ENCODE assay signal across 9 cellular contexts in the genomic region with DNA sequence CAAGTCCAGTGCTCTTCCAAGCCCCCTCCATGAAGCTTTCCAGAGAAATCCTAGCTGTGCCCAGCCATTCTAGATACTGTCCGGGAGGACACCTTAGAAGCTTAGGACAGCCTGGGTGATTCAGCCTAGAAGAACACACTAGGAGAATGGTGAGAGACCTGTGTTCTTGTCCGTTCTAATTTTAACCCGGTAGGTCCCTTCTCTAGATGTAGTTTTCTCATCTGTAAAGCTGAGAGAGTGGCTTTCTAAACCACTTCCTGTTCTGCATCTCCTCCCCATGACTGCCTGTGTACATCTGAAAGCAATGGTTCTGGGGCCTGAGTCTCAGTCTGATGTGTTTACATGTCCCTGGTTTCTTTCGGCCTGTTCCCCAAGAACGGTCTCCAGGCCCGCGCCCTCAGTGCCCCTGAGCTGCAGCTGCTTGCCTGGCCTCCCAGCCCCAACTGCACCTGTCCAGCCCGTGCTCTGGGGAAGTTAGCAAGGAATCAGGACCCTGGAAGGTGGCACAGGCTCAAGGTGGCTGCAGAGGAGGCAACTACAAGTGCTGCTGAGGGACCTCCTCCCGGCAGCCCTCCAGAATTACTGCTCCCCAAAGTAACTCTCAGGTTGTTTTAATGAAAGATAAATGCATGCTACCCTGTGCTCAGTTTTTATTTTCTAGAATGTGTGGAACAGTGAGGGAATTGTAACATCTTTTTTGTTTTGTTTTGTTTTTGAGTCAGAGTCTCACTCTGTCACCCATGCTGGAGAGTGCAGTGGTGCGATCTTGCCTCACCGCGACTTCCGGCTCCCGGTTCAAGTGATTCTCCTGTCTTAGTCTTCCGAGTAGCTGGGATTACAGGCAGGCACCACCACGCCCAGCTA.
DNase-seq lines count a peak whose midpoint lies in the region; ATAC-seq and TF ChIP-seq lines count a peak whose summit lies in the region.
"Had no signal": no experiment of that assay in that cellular context is flagged by ENCODE, and none has a peak within 500 bp of the region (broad histone marks: within the 10 kb centered on the region; RNA-seq: fewer than 3 reads in every experiment).

No MANE protein-coding gene starts in this region.

- intact Hi-C loops in mammary epithelial cell (cut with micrococcal nuclease): loop anchor here (5.0 to 10.0 kb wide), 2 partner anchors 130 to 368 kb away; no protein-coding TSS in a partner anchor

- peak overlapping the region; percentile 47 for H3K27ac ChIP-seq in urinary bladder (ENCODE audit: low read depth)
- no peak overlapping the region for H3K27ac ChIP-seq in mammary epithelial cell (ENCODE audit: insufficient read depth, low read depth, low read length)
- H3K27ac ChIP-seq: SJSA1 had no signal

- no peak for TF ChIP-seq CTCF in mammary epithelial cell (conservative IDR thresholded peaks at IDR 0.05 in 1 of 2, IDR thresholded peaks at IDR 0.05 in 1 of 2; ENCODE audit: extremely low read depth in 1 of 2, insufficient read depth in 1 of 2, low read depth in 1 of 2, low read length in 2 of 2)

- no peak overlapping the region for H3K4me3 ChIP-seq in urinary bladder (ENCODE audit: low read depth, low read length)
- no peak overlapping the region for H3K4me3 ChIP-seq in mammary epithelial cell (replicated peaks in 1 of 3; ENCODE audit: insufficient read depth in 1 of 3, low read depth in 2 of 3, low read length in 3 of 3)
- H3K4me3 ChIP-seq in HAP-1: no peak overlapping the region
- H3K4me3 ChIP-seq: SJSA1 had no signal

- dilution Hi-C loops in mammary epithelial cell (cut with HindIII; ENCODE audit: low sequenced_read_pairs): no loop called here

- in situ Hi-C loops in mammary epithelial cell (cut with MboI; ENCODE audit: low sequenced_read_pairs in 2 of 2) (no loop called here), HAP-1 (cut with MboI; ENCODE audit: low sequenced_read_pairs) (no loop called here)

- DNase-seq in RPMI8226 (peak; percentile 77), NCI-H1417 treated with DMSO at 0.1 percent for 48 hours (lab: John Stamatoyannopoulos, UW) (no peak), mammary epithelial cell (no peak), HAP-1 (ENCODE audit: low spot score in 2 of 2) (no peak)
- peak; percentile 67 for DNase-seq in central memory CD4-positive, alpha-beta T cell

- no TSS peak for BruUV-seq in mammary epithelial cell (replicated peaks; lab: Mats Ljungman, UMichigan)

- no peaks in the 10 kb centered on the region for H3K79me2 ChIP-seq in mammary epithelial cell (ENCODE audit: insufficient read depth, low read length)

- no peaks in the 10 kb centered on the region for H4K20me1 ChIP-seq in mammary epithelial cell (ENCODE audit: insufficient read depth, low read length)

- no peaks in the 10 kb centered on the region for H3K27me3 ChIP-seq in mammary epithelial cell (ENCODE audit: insufficient read depth, low read length)
- H3K27me3 ChIP-seq in HAP-1 (ENCODE audit: low read depth): no peaks in the 10 kb centered on the region
- H3K27me3 ChIP-seq: SJSA1 had no signal

- H3K9me3 ChIP-seq in mammary epithelial cell (replicated peaks; ENCODE audit: insufficient read depth, low read length) (no peaks in the 10 kb centered on the region), HAP-1 (peaks cover under 1% of the 10 kb centered on the region)

- H2AFZ ChIP-seq in mammary epithelial cell (ENCODE audit: low read depth, low read length): no peak overlapping the region

- WGBS in urinary bladder: 86% methylated on average over 16 of the region's 16 CpGs
- 100% methylated on average over 7 of the region's 16 CpGs for WGBS in mammary epithelial cell (ENCODE audit: low coverage, missing lambda C conversion rate)

- CTCF ChIA-PET in mammary epithelial cell (lab: Charles Lee; ENCODE audit: low non-redundant PET): no interaction called here

- peaks cover 1% of the 10 kb centered on the region for H3K4me1 ChIP-seq in urinary bladder (ENCODE audit: insufficient read depth)
- H3K4me1 ChIP-seq in mammary epithelial cell (ENCODE audit: insufficient read depth, low read length): no peaks in the 10 kb centered on the region
- H3K4me1 ChIP-seq in HAP-1: peaks cover 3% of the 10 kb centered on the region; the same call in 1 of the 2 replicates

- H3K4me2 ChIP-seq in mammary epithelial cell (ENCODE audit: insufficient read depth, low read depth, low read length): no peak overlapping the region

- H3K36me3 ChIP-seq in urinary bladder (ENCODE audit: insufficient read depth): no peaks in the 10 kb centered on the region
- H3K36me3 ChIP-seq in mammary epithelial cell (ENCODE audit: insufficient read depth, low read length): no peaks in the 10 kb centered on the region
- no peaks in the 10 kb centered on the region for H3K36me3 ChIP-seq in HAP-1 (replicated peaks)
- H3K36me3 ChIP-seq: SJSA1 had no signal

- H3K9ac ChIP-seq in mammary epithelial cell (ENCODE audit: insufficient read depth, low read length): no peak overlapping the region

- peak; percentile 90 for ATAC-seq in GM18867 (IDR thresholded peaks at IDR 0.05; ENCODE audit: unreplicated experiment)
- peak; percentile 84 for ATAC-seq in HG02870 (IDR thresholded peaks at IDR 0.05; ENCODE audit: unreplicated experiment)

Comparison
In these comparisons a context has a peak if more than half of its experiments do, and no peak if none do; other contexts are left out.
1. DNase-seq: peak in RPMI8226 (single experiment) and central memory CD4-positive, alpha-beta T cell (single experiment); none in NCI-H1417 treated with DMSO at 0.1 percent for 48 hours (single experiment), mammary epithelial cell (single experiment) and HAP-1 (0 of 2).